In genomic region chr14:71594828-71595227, GRCh38 we compare ENCODE assay signal across 13 cellular contexts.
DNase-seq lines count a peak whose midpoint lies in the region; TF ChIP-seq lines count a peak whose summit lies in the region.
"Had no signal": no experiment of that assay in that cellular context is flagged by ENCODE, and none has a peak within 500 bp of the region (broad histone marks: within the 10 kb centered on the region; RNA-seq: fewer than 3 reads in every experiment).

No MANE protein-coding gene starts in this region.

- H3K36me3 Mint-ChIP-seq in CD4-positive, alpha-beta memory T cell, result peaks cover 10 to 29% of the 10 kb centered on the region in 2 donors
- H3K36me3 Mint-ChIP-seq in activated naive CD8-positive, alpha-beta T cell treated with anti-CD3 and anti-CD28 coated beads for 36 hours, result peaks cover 26% of the 10 kb centered on the region

- peak overlapping the region in 3 of 8 donors; percentile 8 to 22 (median 17) for H3K4me3 Mint-ChIP-seq in CD4-positive, alpha-beta memory T cell
- H3K4me3 Mint-ChIP-seq in activated naive CD8-positive, alpha-beta T cell treated with anti-CD3 and anti-CD28 coated beads for 36 hours, result no peak overlapping the region

- DNase-seq in CD4-positive, alpha-beta memory T cell, result no peak
- peak; percentile 7 for DNase-seq in activated naive CD8-positive, alpha-beta T cell treated with anti-CD3 and anti-CD28 coated beads for 36 hours
- DNase-seq in myocyte (ENCODE audit: low read depth) (peak; percentile 26), WERI-Rb-1 (no peak), occipital lobe (lab: John Stamatoyannopoulos, UW) (no peak), NCI-H1930 (lab: John Stamatoyannopoulos, UW) (no peak)
- DNase-seq: activated CD4-positive, alpha-beta T cell treated with anti-CD3 and anti-CD28 coated beads for 4 hours; hippocampal formation; NCI-H1436 treated with DMSO at 0.1 percent for 48 hours; stimulated activated CD4-positive, alpha-beta T cell treated with anti-CD3 and anti-CD28 coated beads, Interleukin-4, amount 100 ng/mL, for 24 hours had no signal

- H3K4me1 ChIP-seq in CD4-positive, alpha-beta memory T cell (ENCODE audit: insufficient read depth, low read length), result peaks cover 46% of the 10 kb centered on the region
- peaks cover 20% of the 10 kb centered on the region for H3K4me1 ChIP-seq in HEK293 (ENCODE audit: control insufficient read depth, insufficient read depth, low read length)

- intact Hi-C loops in CD4-positive, alpha-beta memory T cell (cut with micrococcal nuclease), result no loop called here

- TF ChIP-seq CTCF in HEK293 (tag by site-specific recombination; IDR thresholded peaks at IDR 0.05), result no peak
- TF ChIP-seq CTCF in WERI-Rb-1 (IDR thresholded peaks at IDR 0.05; ENCODE audit: low read depth, low read length), result no peak

- peaks cover 0 to 3% (median 2%) of the 10 kb centered on the region in 8 donors for H3K9me3 Mint-ChIP-seq in CD4-positive, alpha-beta memory T cell
- peaks cover 3% of the 10 kb centered on the region for H3K9me3 Mint-ChIP-seq in activated naive CD8-positive, alpha-beta T cell treated with anti-CD3 and anti-CD28 coated beads for 36 hours

- H3K9me3 ChIP-seq in CD4-positive, alpha-beta memory T cell (ENCODE audit: control insufficient read depth in 1 of 2, low read length in 2 of 2), result no peaks in the 10 kb centered on the region
- H3K9me3 ChIP-seq in HEK293 (ENCODE audit: control insufficient read depth, insufficient read depth, low read depth, low read length), result no peaks in the 10 kb centered on the region
- no peaks in the 10 kb centered on the region for H3K9me3 ChIP-seq in WERI-Rb-1 (ENCODE audit: severe bottlenecking)

- no peak overlapping the region for H3K27ac ChIP-seq in CD4-positive, alpha-beta memory T cell (ENCODE audit: low read depth, low read length)
- H3K27ac ChIP-seq in HEK293 (ENCODE audit: extremely low read depth, low read depth, low read length), result no peak overlapping the region
- no peak overlapping the region for H3K27ac ChIP-seq in WERI-Rb-1

- CTCF ChIA-PET in CD4-positive, alpha-beta memory T cell (lab: Charles Lee; ENCODE audit: partially characterized antibody), result interaction anchor here (1.2 kb wide), 1 partner anchor 14 kb away, joined by 3 read pairs; no protein-coding TSS in a partner anchor
- CTCF ChIA-PET in HEK293 (lab: Yijun Ruan, JAX), result interaction anchor here (1.4 kb wide), 1 partner anchor 32 kb away, joined by 3 read pairs; no protein-coding TSS in a partner anchor

- no peak overlapping the region for H3K4me3 ChIP-seq in CD4-positive, alpha-beta memory T cell (ENCODE audit: low read length in 2 of 2)
- H3K4me3 ChIP-seq in HEK293 (ENCODE audit: low read depth, low read length) (no peak overlapping the region), WERI-Rb-1 (ENCODE audit: low read depth, low read length) (no peak overlapping the region)
- H3K4me3 ChIP-seq: lung had no signal

- H3K4me1 Mint-ChIP-seq in CD4-positive, alpha-beta memory T cell, result peaks cover 41 to 59% (median 46%) of the 10 kb centered on the region in 4 donors
- peaks cover 55% of the 10 kb centered on the region for H3K4me1 Mint-ChIP-seq in activated naive CD8-positive, alpha-beta T cell treated with anti-CD3 and anti-CD28 coated beads for 36 hours

- POLR2A ChIA-PET in CD4-positive, alpha-beta memory T cell (lab: Charles Lee; ENCODE audit: partially characterized antibody), result no interaction called here
- POLR2A ChIA-PET in HEK293 (lab: Yijun Ruan, JAX), result interaction anchor here (0.7 kb wide), 1 partner anchor 19 kb away, joined by 4 read pairs; no protein-coding TSS in a partner anchor

- peak overlapping the region in 4 of 7 donors; percentile 7 to 43 (median 10) for H3K27ac Mint-ChIP-seq in CD4-positive, alpha-beta memory T cell
- peak overlapping the region; percentile 77 for H3K27ac Mint-ChIP-seq in activated naive CD8-positive, alpha-beta T cell treated with anti-CD3 and anti-CD28 coated beads for 36 hours
- H3K27ac Mint-ChIP-seq: progenitor cell of endocrine pancreas had no signal

- no peaks in the 10 kb centered on the region for H3K27me3 ChIP-seq in CD4-positive, alpha-beta memory T cell (ENCODE audit: insufficient read depth, low read length)
- no peaks in the 10 kb centered on the region for H3K27me3 ChIP-seq in WERI-Rb-1 (ENCODE audit: insufficient read depth, low read depth, severe bottlenecking)

- no peaks in the 10 kb centered on the region for H3K27me3 Mint-ChIP-seq in CD4-positive, alpha-beta memory T cell
- H3K27me3 Mint-ChIP-seq in activated naive CD8-positive, alpha-beta T cell treated with anti-CD3 and anti-CD28 coated beads for 36 hours, result no peaks in the 10 kb centered on the region
- H3K27me3 Mint-ChIP-seq: progenitor cell of endocrine pancreas had no signal

- H3K36me3 ChIP-seq in CD4-positive, alpha-beta memory T cell (ENCODE audit: insufficient read depth, low read length), result no peaks in the 10 kb centered on the region
- H3K36me3 ChIP-seq in HEK293 (ENCODE audit: control insufficient read depth in 2 of 2, insufficient read depth in 1 of 2, low read length in 2 of 2), result no peaks in the 10 kb centered on the region; a peak in 1 of 3 replicates
- H3K36me3 ChIP-seq in WERI-Rb-1, result peaks cover 4% of the 10 kb centered on the region

TF ChIP-seq in HEK293, 187 proteins besides CTCF, POLR2A, EP300 and RAD21:
- TF ChIP-seq ZNF335 (tag by site-specific recombination; conservative IDR thresholded peaks at IDR 0.05) (0 out of 2 replicates have a peak, but pooled peaks have one; percentile 27), ZNF2 (tag by site-specific recombination; IDR thresholded peaks at IDR 0.05) (no peak), SP7 (tag by site-specific recombination; IDR thresholded peaks at IDR 0.05) (no peak), MZF1 (tag by site-specific recombination; IDR thresholded peaks at IDR 0.05; ENCODE audit: borderline replicate concordance) (no peak), ZNF600 (tag by site-specific recombination; IDR thresholded peaks at IDR 0.05) (peak; percentile 14; the same call in 1 of the 2 replicates), ZNF692 (tag by site-specific recombination; IDR thresholded peaks at IDR 0.05) (0 out of 2 replicates have a peak, but pooled peaks have one; percentile 42), ZSCAN30 (tag by site-specific recombination; IDR thresholded peaks at IDR 0.05) (no peak), ZNF792 (tag by site-specific recombination; IDR thresholded peaks at IDR 0.05) (no peak)

Comparison
In these comparisons a context has a peak if more than half of its experiments do, and no peak if none do; other contexts are left out.
1. DNase-seq: peak in activated naive CD8-positive, alpha-beta T cell treated with anti-CD3 and anti-CD28 coated beads for 36 hours (single experiment) and myocyte (single experiment); none in CD4-positive, alpha-beta memory T cell (0 of 5), WERI-Rb-1 (single experiment), occipital lobe (single experiment) and NCI-H1930 (0 of 2).